In genomic region chr2:221629478-221629877, GRCh38 we compare ENCODE assay signal across 12 cellular contexts. TPM values are rescaled to one million over a fixed set of nuclear protein-coding genes. Genes with fewer than 3 reads are reported as not detected.
DNase-seq lines count a peak whose midpoint lies in the region; ATAC-seq and TF ChIP-seq lines count a peak whose summit lies in the region.
"Had no signal": no experiment of that assay in that cellular context is flagged by ENCODE, and none has a peak within 500 bp of the region (broad histone marks: within the 10 kb centered on the region; RNA-seq: fewer than 3 reads in every experiment).

No MANE protein-coding gene starts in this region.

- no peaks in the 10 kb centered on the region for H3K27me3 Mint-ChIP-seq in HFFc6 (ENCODE audit: insufficient read depth)
- peaks cover 10% of the 10 kb centered on the region for H3K27me3 Mint-ChIP-seq in activated T-cell treated with anti-CD3 and anti-CD28 coated beads, Interleukin-2, amount 50 U/mL, for 24 hours

- TF ChIP-seq CTCF in AG04449 (IDR thresholded peaks at IDR 0.05; ENCODE audit: insufficient read depth, low read length, missing control alignments) (no peak), HFFc6 (IDR thresholded peaks at IDR 0.05) (no peak), astrocyte of the cerebellum (IDR thresholded peaks at IDR 0.05; ENCODE audit: low read depth, low read length, missing control alignments) (no peak), GM10266 (IDR thresholded peaks at IDR 0.05; ENCODE audit: control insufficient read depth, insufficient read depth, low read depth, missing control alignments) (no peak)

- peak overlapping the region; percentile 7; the same call in 1 of the 2 replicates for H3K4me3 Mint-ChIP-seq in HFFc6
- H3K4me3 Mint-ChIP-seq in activated T-cell treated with anti-CD3 and anti-CD28 coated beads, Interleukin-2, amount 50 U/mL, for 24 hours: no peak overlapping the region

- no peak for ATAC-seq in HG03196 (IDR thresholded peaks at IDR 0.05; ENCODE audit: unreplicated experiment)
- ATAC-seq: activated CD4-positive, CD25-positive, alpha-beta regulatory T cell treated with anti-CD3 and anti-CD28 coated beads, Interleukin-2, amount 50 U/mL, for 24 hours had no signal

- no peak overlapping the region for H3K4me3 ChIP-seq in AG04449 (ENCODE audit: low read depth, low read length)
- no peak overlapping the region for H3K4me3 ChIP-seq in astrocyte of the cerebellum (ENCODE audit: low read depth, low read length)
- H3K4me3 ChIP-seq: spleen had no signal

- no peaks in the 10 kb centered on the region for H3K9me3 Mint-ChIP-seq in HFFc6
- H3K9me3 Mint-ChIP-seq in activated T-cell treated with anti-CD3 and anti-CD28 coated beads, Interleukin-2, amount 50 U/mL, for 24 hours: no peaks in the 10 kb centered on the region

- H3K36me3 Mint-ChIP-seq in HFFc6 (ENCODE audit: low read depth): no peaks in the 10 kb centered on the region
- H3K36me3 Mint-ChIP-seq in activated T-cell treated with anti-CD3 and anti-CD28 coated beads, Interleukin-2, amount 50 U/mL, for 24 hours (ENCODE audit: low read depth): no peaks in the 10 kb centered on the region

- CTCF ChIA-PET in AG04449 (lab: Yijun Ruan, JAX): interaction anchor here (1.1 kb wide), 1 partner anchor 385 kb away, joined by 3 read pairs; no protein-coding TSS in a partner anchor

- peak overlapping the region; percentile 63; the same call in 1 of the 2 replicates for H3K27ac Mint-ChIP-seq in HFFc6
- H3K27ac Mint-ChIP-seq in activated T-cell treated with anti-CD3 and anti-CD28 coated beads, Interleukin-2, amount 50 U/mL, for 24 hours: no peak overlapping the region

- POLR2A ChIA-PET in AG04449 (lab: Yijun Ruan, JAX): no interaction called here

- in situ Hi-C loops in astrocyte of the cerebellum (cut with HindIII; ENCODE audit: low sequenced_read_pairs): no loop called here

- peak; percentile 59 for DNase-seq in AG04449 (ENCODE audit: low read depth, low spot score)
- DNase-seq in HFFc6: peak; percentile 74
- peak; percentile 18 for DNase-seq in astrocyte of the cerebellum (ENCODE audit: low read depth)
- peak; percentile 92 for DNase-seq in iris pigment epithelial cell (ENCODE audit: low read depth)
- no peak for DNase-seq in activated T-cell treated with anti-CD3 and anti-CD28 coated beads, Interleukin-2, amount 50 U/mL, for 24 hours
- no peak for DNase-seq in COLO829 (ENCODE audit: low spot score)
- DNase-seq in GM10266 (ENCODE audit: extremely low spot score): no peak
- DNase-seq: caudate nucleus, NCI-H1417 treated with DMSO at 0.1 percent for 48 hours, spleen had no signal

- peaks cover 43% of the 10 kb centered on the region for H3K4me1 Mint-ChIP-seq in HFFc6 (ENCODE audit: low read depth)
- no peaks in the 10 kb centered on the region for H3K4me1 Mint-ChIP-seq in activated T-cell treated with anti-CD3 and anti-CD28 coated beads, Interleukin-2, amount 50 U/mL, for 24 hours (ENCODE audit: low read depth)

RNA-seq across cellular contexts. Expression of gene EPHA4, which starts 57.4 kb away (rescaled TPM):
- 10 to 100 TPM; 41.4 to 65.3 (median 51.9) TPM for total RNA-seq in HFFc6 (2021; fragmentation: NEBNext Ultra II Directional; extraction: Animal tissue kit (Norgen Biotek cat#: 25700))

Comparison
In these comparisons a context has a peak if more than half of its experiments do, and no peak if none do; other contexts are left out.
1. DNase-seq: peak in AG04449 (single experiment), HFFc6 (single experiment), astrocyte of the cerebellum (single experiment) and iris pigment epithelial cell (single experiment); none in activated T-cell treated with anti-CD3 and anti-CD28 coated beads, Interleukin-2, amount 50 U/mL, for 24 hours (single experiment), COLO829 (single experiment) and GM10266 (single experiment).